Comparison of ENCODE assay signal across 23 cellular contexts in genomic region chr1:209057083-209057482, GRCh38.
"Had no signal": no experiment of that assay in that cellular context is flagged by ENCODE, and none has a peak within 500 bp of the region (broad histone marks: within the 10 kb centered on the region; RNA-seq: fewer than 3 reads in every experiment).

No MANE protein-coding gene starts in this region.

- H3K4me1 ChIP-seq: colonic mucosa, esophagus muscularis mucosa, foreskin keratinocyte, gastrocnemius medialis, gastroesophageal sphincter, heart left ventricle, heart right ventricle had no signal

- H3K4me3 ChIP-seq: colonic mucosa, coronary artery, dorsolateral prefrontal cortex, esophagus muscularis mucosa, esophagus squamous epithelium, gastrocnemius medialis, gastroesophageal sphincter, heart left ventricle, heart right ventricle had no signal

- H3K27ac ChIP-seq: colonic mucosa, coronary artery, dorsolateral prefrontal cortex, epithelial cell of prostate, esophagus muscularis mucosa, esophagus squamous epithelium, foreskin keratinocyte, gastrocnemius medialis, gastroesophageal sphincter, heart left ventricle, heart right ventricle had no signal

- DNase-seq: colonic mucosa; cortex of kidney; dermis blood vessel endothelial cell; dorsolateral prefrontal cortex; effector CD4-positive, alpha-beta T cell; effector CD8-positive, alpha-beta T cell; effector memory CD4-positive, alpha-beta T cell; effector memory CD8-positive, alpha-beta T cell; endodermal cell; erythroblast; esophagus squamous epithelium; foreskin fibroblast; foreskin keratinocyte; foreskin melanocyte; gastrocnemius medialis; glutamatergic neuron; head of caudate nucleus; heart left ventricle; heart right ventricle had no signal

- H3K27me3 ChIP-seq: colonic mucosa, esophagus squamous epithelium, foreskin keratinocyte, gastrocnemius medialis, heart left ventricle, heart right ventricle had no signal

- H3K36me3 ChIP-seq: colonic mucosa, esophagus muscularis mucosa, esophagus squamous epithelium, gastrocnemius medialis, gastroesophageal sphincter, heart left ventricle, heart right ventricle had no signal

- H3K9me3 ChIP-seq: colonic mucosa, esophagus squamous epithelium had no signal
